ENCODE assay signal across 8 cellular contexts in the genomic region with DNA sequence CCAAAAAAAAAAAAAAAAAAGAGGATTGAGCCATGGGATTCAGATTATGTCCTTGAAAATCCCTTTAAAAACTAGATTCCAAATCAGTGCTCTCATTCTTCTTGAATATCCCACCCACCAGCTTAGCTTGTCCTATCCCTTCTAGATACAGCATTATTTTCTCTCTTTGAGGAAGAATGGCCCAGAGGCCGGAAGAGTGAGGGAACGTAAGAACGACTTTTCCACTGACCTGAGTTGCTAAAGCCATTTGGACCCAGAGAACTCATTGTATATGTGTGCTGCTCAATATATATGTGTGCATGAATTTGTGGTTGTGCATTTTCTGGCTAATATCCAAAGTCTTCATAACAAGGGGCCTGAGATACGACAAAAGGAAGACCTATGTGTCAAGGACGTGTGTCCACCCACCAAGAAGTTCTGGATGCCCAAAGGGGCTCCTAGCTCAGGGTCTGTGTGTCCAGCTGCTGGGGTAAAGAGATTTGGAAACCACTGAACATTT. TPM values are rescaled to one million over a fixed set of nuclear protein-coding genes. Genes with fewer than 3 reads are reported as not detected.
DNase-seq lines count a peak whose midpoint lies in the region; ATAC-seq and TF ChIP-seq lines count a peak whose summit lies in the region.

No MANE protein-coding gene starts in this region.

- TF ChIP-seq CTCF in VCaP (conservative IDR thresholded peaks at IDR 0.05) (no peak), foreskin keratinocyte (conservative IDR thresholded peaks at IDR 0.05) (no peak)

- H3K9ac ChIP-seq in skeletal muscle satellite cell (ENCODE audit: low read depth, low read length) = peak overlapping the region; percentile 90

- H3K27ac ChIP-seq in VCaP (peak overlapping the region; percentile 83), foreskin keratinocyte (peak overlapping the region; percentile 84)

- ATAC-seq in foreskin keratinocyte = no peak
- ATAC-seq in HG02763 (IDR thresholded peaks at IDR 0.05; ENCODE audit: unreplicated experiment) = no peak
- no peak for ATAC-seq in GM21619 (IDR thresholded peaks at IDR 0.05; ENCODE audit: unreplicated experiment)

- H3K4me3 ChIP-seq in HAP-1 (peak overlapping the region; percentile 46), skeletal muscle satellite cell (ENCODE audit: low read length) (peak overlapping the region; percentile 71)

- H3K9me3 ChIP-seq in HAP-1 (no peaks in the 10 kb centered on the region), skeletal muscle satellite cell (replicated peaks; ENCODE audit: low read length) (no peaks in the 10 kb centered on the region)

- H3K4me1 ChIP-seq in HAP-1 (peaks cover 39% of the 10 kb centered on the region), foreskin keratinocyte (peaks cover 25% of the 10 kb centered on the region), skeletal muscle satellite cell (ENCODE audit: control insufficient read depth, insufficient read depth, low read length) (peaks cover 50% of the 10 kb centered on the region)

- H3K36me3 ChIP-seq in HAP-1 (replicated peaks) (no peaks in the 10 kb centered on the region), skeletal muscle satellite cell (ENCODE audit: insufficient read depth, low read length) (no peaks in the 10 kb centered on the region)

- peak overlapping the region; percentile 92 for H3K4me2 ChIP-seq in skeletal muscle satellite cell (ENCODE audit: low read length)

- in situ Hi-C loops in HAP-1 (cut with MboI; ENCODE audit: low sequenced_read_pairs) = loop anchor here (5.0 kb wide), 1 partner anchor 80 kb away; no protein-coding TSS in a partner anchor

- H3K27me3 ChIP-seq in HAP-1 (ENCODE audit: low read depth) (no peaks in the 10 kb centered on the region), foreskin keratinocyte (no peaks in the 10 kb centered on the region), skeletal muscle satellite cell (ENCODE audit: control insufficient read depth, insufficient read depth, low read length) (no peaks in the 10 kb centered on the region)

- DNase-seq in HAP-1 (ENCODE audit: low spot score in 2 of 2) (peak in 1 of 2 experiments; percentile 43), foreskin keratinocyte (no peak), NCI-H2029 (lab: John Stamatoyannopoulos, UW) (no peak), SIG-M5 treated with dmso at 0.1 percent for 504 hours (lab: John Stamatoyannopoulos, UW; ENCODE audit: unreplicated experiment) (no peak)

RNA-seq across cellular contexts. Expression of a gene that starts 35.0 kb away (rescaled TPM):
- total RNA-seq in foreskin keratinocyte = 0.35 and 0.88 TPM in 2 replicates
- polyA plus RNA-seq in foreskin keratinocyte = 0.61 and 1.1 TPM in 2 replicates
- 10.4 and 18.6 TPM in 2 replicates for total RNA-seq in skeletal muscle satellite cell (2012; rRNA removed)
